12 cellular contexts compared by ENCODE assay signal in genomic region chr10:132158122-132158741, GRCh38. TPM values are rescaled to one million over a fixed set of nuclear protein-coding genes. Genes with fewer than 3 reads are reported as not detected.
DNase-seq lines count a peak whose midpoint lies in the region; ATAC-seq and TF ChIP-seq lines count a peak whose summit lies in the region.
"Had no signal": no experiment of that assay in that cellular context is flagged by ENCODE, and none has a peak within 500 bp of the region (broad histone marks: within the 10 kb centered on the region; RNA-seq: fewer than 3 reads in every experiment).

No MANE protein-coding gene starts in this region.

- H3K9me3 Mint-ChIP-seq in activated CD8-positive, alpha-beta memory T cell treated with anti-CD3 and anti-CD28 coated beads, Interleukin-2, amount 10 ng/mL, durations not matched to agents 7 days and 5 days (ENCODE audit: low read depth), result no peaks in the 10 kb centered on the region
- H3K9me3 Mint-ChIP-seq in immature natural killer cell, result peaks cover 3 to 18% (median 7%) of the 10 kb centered on the region in 6 donors

- no peak overlapping the region for H3K4me3 ChIP-seq in Jurkat, Clone E6-1 (ENCODE audit: low read length)
- H3K4me3 ChIP-seq: ascending aorta had no signal

- peaks cover 22% of the 10 kb centered on the region for H3K4me1 Mint-ChIP-seq in activated CD8-positive, alpha-beta memory T cell treated with anti-CD3 and anti-CD28 coated beads, Interleukin-2, amount 10 ng/mL, durations not matched to agents 7 days and 5 days
- peaks cover 33 to 43% of the 10 kb centered on the region in 2 donors for H3K4me1 Mint-ChIP-seq in immature natural killer cell

- peak overlapping the region; percentile 29 for H3K27ac Mint-ChIP-seq in activated CD8-positive, alpha-beta memory T cell treated with anti-CD3 and anti-CD28 coated beads, Interleukin-2, amount 10 ng/mL, durations not matched to agents 7 days and 5 days
- H3K27ac Mint-ChIP-seq in immature natural killer cell, result peak overlapping the region; percentile 89 to 95 (median 92)

- peak; percentile 52 for ATAC-seq in activated CD8-positive, alpha-beta memory T cell treated with anti-CD3 and anti-CD28 coated beads, Interleukin-2, amount 10 ng/mL, durations not matched to agents 7 days and 5 days
- ATAC-seq in HG03135 (IDR thresholded peaks at IDR 0.05; ENCODE audit: unreplicated experiment) (no peak), HG03460 (IDR thresholded peaks at IDR 0.05; ENCODE audit: unreplicated experiment) (no peak)
- ATAC-seq: sciatic nerve had no signal

- peaks cover 2% of the 10 kb centered on the region for H3K36me3 Mint-ChIP-seq in activated CD8-positive, alpha-beta memory T cell treated with anti-CD3 and anti-CD28 coated beads, Interleukin-2, amount 10 ng/mL, durations not matched to agents 7 days and 5 days
- peaks cover 0 to 12% (median 0%) of the 10 kb centered on the region in 3 donors for H3K36me3 Mint-ChIP-seq in immature natural killer cell

- peaks cover 3% of the 10 kb centered on the region for H3K27me3 Mint-ChIP-seq in activated CD8-positive, alpha-beta memory T cell treated with anti-CD3 and anti-CD28 coated beads, Interleukin-2, amount 10 ng/mL, durations not matched to agents 7 days and 5 days
- peaks cover 25 to 36% (median 27%) of the 10 kb centered on the region in 3 donors for H3K27me3 Mint-ChIP-seq in immature natural killer cell (ENCODE audit: low read depth in 3 of 3)

- DNase-seq in GM10266 (ENCODE audit: extremely low spot score), result peak; percentile 69
- peak; percentile 51 for DNase-seq in Jurkat, Clone E6-1 (ENCODE audit: low read depth, low spot score)
- DNase-seq in activated CD8-positive, alpha-beta memory T cell treated with anti-CD3 and anti-CD28 coated beads, Interleukin-2, amount 10 ng/mL, durations not matched to agents 7 days and 5 days, result no peak
- peak; percentile 49 to 67 (median 59) for DNase-seq in immature natural killer cell
- no peak for DNase-seq in mesenteric fat pad (ENCODE audit: low spot score)
- no peak for DNase-seq in UCSD-AML1 (lab: John Stamatoyannopoulos, UW; ENCODE audit: unreplicated experiment)
- DNase-seq: NCI-H187 had no signal

- no peak overlapping the region for H3K4me3 Mint-ChIP-seq in activated CD8-positive, alpha-beta memory T cell treated with anti-CD3 and anti-CD28 coated beads, Interleukin-2, amount 10 ng/mL, durations not matched to agents 7 days and 5 days
- peak overlapping the region in 3 of 5 donors; percentile 35 to 44 (median 42) for H3K4me3 Mint-ChIP-seq in immature natural killer cell

- CTCF ChIA-PET in activated CD8-positive, alpha-beta memory T cell treated with anti-CD3 and anti-CD28 coated beads, Interleukin-2, amount 10 ng/mL, durations not matched to agents 7 days and 5 days (lab: Charles Lee), result interaction anchor here (1.3 kb wide), 1 partner anchor 16 kb away, joined by 3 read pairs; no protein-coding TSS in a partner anchor

- TF ChIP-seq CTCF in GM10266 (IDR thresholded peaks at IDR 0.05; ENCODE audit: control insufficient read depth, insufficient read depth, low read depth, missing control alignments), result no peak

RNA-seq across cellular contexts. Expression of gene DPYSL4, which starts 28.5 kb away (rescaled TPM):
- not detected for polyA plus RNA-seq in Jurkat, Clone E6-1 (2012; ENCODE audit: insufficient read depth, insufficient read length)
- total RNA-seq in activated CD8-positive, alpha-beta memory T cell treated with anti-CD3 and anti-CD28 coated beads, Interleukin-2, amount 10 ng/mL, durations not matched to agents 7 days and 5 days, result 1 to 10 TPM; 1.5 to 2.6 TPM
- not detected for polyA plus RNA-seq in immature natural killer cell
- total RNA-seq in mesenteric fat pad, result 1.8 TPM
- total RNA-seq: ascending aorta, HT-29 had no signal

Comparison
In these comparisons a context has a peak if more than half of its experiments do, and no peak if none do; other contexts are left out.
1. DNase-seq: peak in GM10266 (single experiment), Jurkat, Clone E6-1 (single experiment) and immature natural killer cell (3 of 3); none in activated CD8-positive, alpha-beta memory T cell treated with anti-CD3 and anti-CD28 coated beads, Interleukin-2, amount 10 ng/mL, durations not matched to agents 7 days and 5 days (single experiment), mesenteric fat pad (single experiment) and UCSD-AML1 (single experiment).